1 cellular context compared by ENCODE assay signal in genomic region chr14:67391266-67391665, GRCh38.
TF ChIP-seq lines count a peak whose summit lies in the region.

No MANE protein-coding gene starts in this region.

TF ChIP-seq in K562, 482 proteins besides CTCF, POLR2A, EP300 and RAD21 (continued from another document):
- TF ChIP-seq ZBTB49 (CRISPR knock-in tag; IDR thresholded peaks at IDR 0.05; ENCODE audit: borderline replicate concordance) (no peak), HDAC1 (IDR thresholded peaks at IDR 0.05) (no peak), POLR2H (tag; IDR thresholded peaks at IDR 0.05; ENCODE audit: low read depth) (no peak), KAT2B (IDR thresholded peaks at IDR 0.05; ENCODE audit: low read depth, low read length) (no peak), MTA2 (IDR thresholded peaks at IDR 0.05; ENCODE audit: low read depth) (peak; percentile 27; the same call in 1 of the 2 replicates), FOXA1 (IDR thresholded peaks at IDR 0.05; ENCODE audit: borderline replicate concordance) (no peak), POLR2B (IDR thresholded peaks at IDR 0.05; ENCODE audit: low read depth, partially characterized antibody) (no peak), GABPB1 (CRISPR knock-in tag; IDR thresholded peaks at IDR 0.05) (no peak), ADNP (tag; IDR thresholded peaks at IDR 0.05) (0 out of 2 replicates have a peak, but pooled peaks have one; percentile 31), CCAR2 (IDR thresholded peaks at IDR 0.05; ENCODE audit: low read depth, low read length) (no peak), EHMT2 (IDR thresholded peaks at IDR 0.05) (no peak), SIN3A (IDR thresholded peaks at IDR 0.05; ENCODE audit: borderline replicate concordance in 2 of 2, control insufficient read depth in 1 of 2, low read depth in 2 of 2, low read length in 2 of 2) (no peak), SRF (CRISPR knock-in tag; IDR thresholded peaks at IDR 0.05) (no peak), FOXJ2 (tag; IDR thresholded peaks at IDR 0.05) (0 out of 2 replicates have a peak, but pooled peaks have one; percentile 25), MED1 (CRISPR knock-in tag; IDR thresholded peaks at IDR 0.05; ENCODE audit: borderline replicate concordance) (no peak), MIER1 (IDR thresholded peaks at IDR 0.05; ENCODE audit: low read depth) (no peak)
- TF ChIP-seq, protein P1, sequence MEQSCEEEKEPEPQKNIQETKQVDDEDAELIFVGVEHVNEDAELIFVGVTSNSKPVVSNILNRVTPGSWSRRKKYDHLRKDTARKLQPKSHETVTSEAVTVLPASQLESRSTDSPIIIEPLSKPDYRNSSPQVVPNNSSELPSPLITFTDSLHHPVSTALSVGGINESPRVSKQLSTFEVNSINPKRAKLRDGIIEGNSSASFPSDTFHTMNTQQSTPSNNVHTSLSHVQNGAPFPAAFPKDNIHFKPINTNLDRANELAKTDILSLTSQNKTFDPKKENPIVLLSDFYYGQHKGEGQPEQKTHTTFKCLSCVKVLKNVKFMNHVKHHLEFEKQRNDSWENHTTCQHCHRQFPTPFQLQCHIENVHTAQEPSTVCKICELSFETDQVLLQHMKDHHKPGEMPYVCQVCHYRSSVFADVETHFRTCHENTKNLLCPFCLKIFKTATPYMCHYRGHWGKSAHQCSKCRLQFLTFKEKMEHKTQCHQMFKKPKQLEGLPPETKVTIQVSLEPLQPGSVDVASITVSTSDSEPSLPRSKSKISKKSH (CRISPR knock-in tag; IDR thresholded peaks at IDR 0.05) = no peak
